9 cellular contexts compared by ENCODE assay signal in genomic region chr20:46031701-46032254, GRCh38. TPM values are rescaled to one million over a fixed set of nuclear protein-coding genes. Genes with fewer than 3 reads are reported as not detected.
DNase-seq lines count a peak whose midpoint lies in the region; ATAC-seq and TF ChIP-seq lines count a peak whose summit lies in the region.
"Had no signal": no experiment of that assay in that cellular context is flagged by ENCODE, and none has a peak within 500 bp of the region (broad histone marks: within the 10 kb centered on the region; RNA-seq: fewer than 3 reads in every experiment).

No MANE protein-coding gene starts in this region.

- H3K27me3 ChIP-seq in body of pancreas (peaks cover 0 to 24% of the 10 kb centered on the region in 2 donors), neural progenitor cell (peaks cover 100% of the 10 kb centered on the region)

- no peak for TF ChIP-seq POLR2A in body of pancreas (IDR thresholded peaks at IDR 0.05)

- DNase-seq in ELF-1 (ENCODE audit: low read depth, low spot score) (peak; percentile 78), NCI-H2107 (lab: John Stamatoyannopoulos, UW) (peak; percentile 45), body of pancreas (peak in 3 of 4 donors; percentile 26 to 49 (median 47)), neural progenitor cell (ENCODE audit: low spot score) (peak; percentile 89), hepatic stellate cell (ENCODE audit: low spot score) (no peak), HUDEP-2 (lab: John Stamatoyannopoulos, UW; ENCODE audit: unreplicated experiment in 76 of 76) (no peak)
- no peak for DNase-seq in activated CD8-positive, alpha-beta memory T cell treated with anti-CD3 and anti-CD28 coated beads, Interleukin-2, amount 10 ng/mL, durations not matched to agents 7 days and 5 days

- 0% methylated on average over 1 to 55 of the region's 55 CpGs for WGBS in body of pancreas, 2 donors

- H3K27me3 Mint-ChIP-seq in neural progenitor cell (ENCODE audit: insufficient read depth, low read depth), result peaks cover 78% of the 10 kb centered on the region
- H3K27me3 Mint-ChIP-seq in activated CD8-positive, alpha-beta memory T cell treated with anti-CD3 and anti-CD28 coated beads, Interleukin-2, amount 10 ng/mL, durations not matched to agents 7 days and 5 days, result peaks cover 60% of the 10 kb centered on the region

- no peak overlapping the region for H3K27ac Mint-ChIP-seq in neural progenitor cell
- no peak overlapping the region for H3K27ac Mint-ChIP-seq in activated CD8-positive, alpha-beta memory T cell treated with anti-CD3 and anti-CD28 coated beads, Interleukin-2, amount 10 ng/mL, durations not matched to agents 7 days and 5 days
- H3K27ac Mint-ChIP-seq: nephron had no signal

- H3K36me3 Mint-ChIP-seq in neural progenitor cell, result no peaks in the 10 kb centered on the region
- no peaks in the 10 kb centered on the region for H3K36me3 Mint-ChIP-seq in activated CD8-positive, alpha-beta memory T cell treated with anti-CD3 and anti-CD28 coated beads, Interleukin-2, amount 10 ng/mL, durations not matched to agents 7 days and 5 days

- H3K9me3 ChIP-seq in body of pancreas, result no peaks in the 10 kb centered on the region
- no peaks in the 10 kb centered on the region for H3K9me3 ChIP-seq in neural progenitor cell (ENCODE audit: low read depth)

- CTCF ChIA-PET in activated CD8-positive, alpha-beta memory T cell treated with anti-CD3 and anti-CD28 coated beads, Interleukin-2, amount 10 ng/mL, durations not matched to agents 7 days and 5 days (lab: Charles Lee), result interaction anchor here (2.3 kb wide), 1 partner anchor 9 kb away, joined by 11 read pairs; no protein-coding TSS in a partner anchor

- H3K9me3 Mint-ChIP-seq in neural progenitor cell, result no peaks in the 10 kb centered on the region
- H3K9me3 Mint-ChIP-seq in activated CD8-positive, alpha-beta memory T cell treated with anti-CD3 and anti-CD28 coated beads, Interleukin-2, amount 10 ng/mL, durations not matched to agents 7 days and 5 days (ENCODE audit: low read depth), result no peaks in the 10 kb centered on the region

- peak; percentile 47 for ATAC-seq in body of pancreas
- no peak for ATAC-seq in activated CD8-positive, alpha-beta memory T cell treated with anti-CD3 and anti-CD28 coated beads, Interleukin-2, amount 10 ng/mL, durations not matched to agents 7 days and 5 days
- no peak for ATAC-seq in HG03354 (IDR thresholded peaks at IDR 0.05; ENCODE audit: poor library complexity, severe bottlenecking, unreplicated experiment)

- intact Hi-C loops in body of pancreas (cut with DNase I), result no loop called here

- peaks cover 3% of the 10 kb centered on the region for H3K4me1 Mint-ChIP-seq in neural progenitor cell
- no peaks in the 10 kb centered on the region for H3K4me1 Mint-ChIP-seq in activated CD8-positive, alpha-beta memory T cell treated with anti-CD3 and anti-CD28 coated beads, Interleukin-2, amount 10 ng/mL, durations not matched to agents 7 days and 5 days
- H3K4me1 Mint-ChIP-seq: nephron had no signal

- TF ChIP-seq CTCF in body of pancreas (IDR thresholded peaks at IDR 0.05), result no peak
- TF ChIP-seq CTCF in neural progenitor cell (IDR thresholded peaks at IDR 0.05), result no peak

- peaks cover 17% of the 10 kb centered on the region for H3F3A ChIP-seq in neural progenitor cell (ENCODE audit: low read depth)

- no peak overlapping the region for H3K4me3 ChIP-seq in body of pancreas
- H3K4me3 ChIP-seq in neural progenitor cell, result peak overlapping the region; percentile 51

- no peak overlapping the region for H3K9ac ChIP-seq in neural progenitor cell

- peak overlapping the region; percentile 84 for H3K4me2 ChIP-seq in neural progenitor cell

- H3K36me3 ChIP-seq in body of pancreas (replicated peaks in 1 of 2; ENCODE audit: insufficient read depth in 1 of 2, low read depth in 2 of 2) (no peaks in the 10 kb centered on the region), neural progenitor cell (no peaks in the 10 kb centered on the region)

- H3K4me1 ChIP-seq in body of pancreas, result peaks cover 10% of the 10 kb centered on the region
- peaks cover 9% of the 10 kb centered on the region for H3K4me1 ChIP-seq in neural progenitor cell

- no peak overlapping the region for H2AFZ ChIP-seq in neural progenitor cell (replicated peaks)

- peak overlapping the region; percentile 63 for H3K4me3 Mint-ChIP-seq in neural progenitor cell
- H3K4me3 Mint-ChIP-seq in activated CD8-positive, alpha-beta memory T cell treated with anti-CD3 and anti-CD28 coated beads, Interleukin-2, amount 10 ng/mL, durations not matched to agents 7 days and 5 days, result no peak overlapping the region

- H4K20me1 ChIP-seq in neural progenitor cell (ENCODE audit: low read depth), result peaks cover 77% of the 10 kb centered on the region

- H3K27ac ChIP-seq in body of pancreas (no peak overlapping the region), neural progenitor cell (no peak overlapping the region)

- H3K79me2 ChIP-seq in neural progenitor cell (ENCODE audit: low read depth), result no peaks in the 10 kb centered on the region

RNA-seq across cellular contexts. Expression of gene SLC12A5, which starts 2.8 kb away (rescaled TPM):
- total RNA-seq in body of pancreas, result not detected
- total RNA-seq in neural progenitor cell (ENCODE audit: low replicate concordance), result 0.37 and 0.77 TPM in 2 replicates
- total RNA-seq in activated CD8-positive, alpha-beta memory T cell treated with anti-CD3 and anti-CD28 coated beads, Interleukin-2, amount 10 ng/mL, durations not matched to agents 7 days and 5 days, result 1 to 10 TPM; 1.7 to 2.0 TPM

RNA-seq across cellular contexts. Expression of gene MMP9, which starts 23.1 kb away (rescaled TPM):
- total RNA-seq in body of pancreas (under 1 TPM in 1 of 2 donors, not detected in 1; 0.26 TPM), neural progenitor cell (ENCODE audit: low replicate concordance) (0.15 TPM in 1 of 2 replicates, not detected in the other)
- under 1 TPM in 1 of 2 experiments, not detected in 1; 0.30 TPM for total RNA-seq in activated CD8-positive, alpha-beta memory T cell treated with anti-CD3 and anti-CD28 coated beads, Interleukin-2, amount 10 ng/mL, durations not matched to agents 7 days and 5 days

RNA-seq across cellular contexts. Expression of gene NCOA5, which starts 58.0 kb away (rescaled TPM):
- total RNA-seq in body of pancreas, result 10 to 100 TPM; 11.9 to 13.7 TPM
- total RNA-seq in neural progenitor cell (ENCODE audit: low replicate concordance), result 10.3 and 18.4 TPM in 2 replicates
- total RNA-seq in activated CD8-positive, alpha-beta memory T cell treated with anti-CD3 and anti-CD28 coated beads, Interleukin-2, amount 10 ng/mL, durations not matched to agents 7 days and 5 days, result 10 to 100 TPM; 24.5 to 36.9 TPM

RNA-seq across cellular contexts. Expression of gene ZNF335, which starts 59.8 kb away (rescaled TPM):
- 10 to 100 TPM; 21.8 to 41.9 TPM for total RNA-seq in body of pancreas
- 7.2 and 17.4 TPM in 2 replicates for total RNA-seq in neural progenitor cell (ENCODE audit: low replicate concordance)
- total RNA-seq in activated CD8-positive, alpha-beta memory T cell treated with anti-CD3 and anti-CD28 coated beads, Interleukin-2, amount 10 ng/mL, durations not matched to agents 7 days and 5 days, result 10 to 100 TPM; 39.4 to 40.6 TPM

Comparison
In these comparisons a context has a peak if more than half of its experiments do, and no peak if none do; other contexts are left out.
1. DNase-seq: peak in ELF-1 (single experiment), NCI-H2107 (single experiment), body of pancreas (3 of 4) and neural progenitor cell (single experiment); none in activated CD8-positive, alpha-beta memory T cell treated with anti-CD3 and anti-CD28 coated beads, Interleukin-2, amount 10 ng/mL, durations not matched to agents 7 days and 5 days (single experiment), hepatic stellate cell (single experiment) and HUDEP-2 (0 of 76).